Comparison of ENCODE assay signal across 8 cellular contexts in the genomic region with DNA sequence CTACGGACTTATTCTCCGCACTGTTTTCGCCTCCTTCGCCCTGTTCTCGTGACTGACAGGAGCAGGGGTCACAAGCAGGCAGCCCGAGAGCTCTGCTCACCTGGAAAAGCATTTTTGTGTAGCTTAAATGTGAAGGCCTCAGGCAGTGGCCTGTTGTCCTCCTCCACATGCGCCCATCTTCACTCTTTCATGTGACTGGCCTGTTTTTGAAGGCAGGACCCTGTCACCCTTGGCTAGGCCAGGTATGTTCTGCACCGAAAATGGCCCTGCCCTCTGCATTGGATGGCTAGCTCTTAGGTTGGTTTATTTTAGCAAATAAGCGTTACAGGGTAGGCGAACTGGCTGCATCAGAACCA. TPM values are rescaled to one million over a fixed set of nuclear protein-coding genes. Genes with fewer than 3 reads are reported as not detected.
DNase-seq lines count a peak whose midpoint lies in the region; ATAC-seq, FAIRE-seq and TF ChIP-seq lines count a peak whose summit lies in the region.

No MANE protein-coding gene starts in this region.

- TF ChIP-seq POLR2A in NB4 (IDR thresholded peaks at IDR 0.05; ENCODE audit: extremely low read depth, insufficient read length) (no peak), endothelial cell of umbilical vein (IDR thresholded peaks at IDR 0.05; ENCODE audit: low read depth, low read length) (no peak)

- H3K9me1 ChIP-seq in endothelial cell of umbilical vein (replicated peaks; ENCODE audit: control insufficient read depth, extremely low read depth, insufficient read depth, low read length) = no peaks in the 10 kb centered on the region

- H3K4me3 ChIP-seq in NB4 (ENCODE audit: low read depth, low read length) = peak overlapping the region; percentile 61
- peak overlapping the region; percentile 96 to 97 (median 96) for H3K4me3 ChIP-seq in endothelial cell of umbilical vein (replicated peaks in 1 of 3; ENCODE audit: insufficient read depth in 1 of 3, low read depth in 1 of 3, low read length in 3 of 3)
- peak overlapping the region; percentile 78 for H3K4me3 ChIP-seq in neural progenitor cell

- H3K4me1 ChIP-seq in endothelial cell of umbilical vein (ENCODE audit: control insufficient read depth, extremely low read depth, insufficient read depth, low read length) = peaks cover 6% of the 10 kb centered on the region
- peaks cover 7% of the 10 kb centered on the region for H3K4me1 ChIP-seq in neural progenitor cell

- peak overlapping the region; percentile 83 for H2AFZ ChIP-seq in endothelial cell of umbilical vein (ENCODE audit: low read depth, low read length)
- H2AFZ ChIP-seq in neural progenitor cell (replicated peaks) = peak overlapping the region; percentile 90

- H3K4me3 Mint-ChIP-seq in CD14-positive monocyte (peak overlapping the region; percentile 90 to 96), neural progenitor cell (peak overlapping the region; percentile 91)

- H3K9ac ChIP-seq in endothelial cell of umbilical vein (replicated peaks; ENCODE audit: extremely low read depth, insufficient read depth, low read length) = peak overlapping the region; percentile 93
- no peak overlapping the region for H3K9ac ChIP-seq in neural progenitor cell

- peaks cover 18% of the 10 kb centered on the region for H3K4me1 Mint-ChIP-seq in CD14-positive monocyte
- H3K4me1 Mint-ChIP-seq in neural progenitor cell = peaks cover 8% of the 10 kb centered on the region

- DNase-seq in CD14-positive monocyte (ENCODE audit: low spot score) (no peak), NB4 (ENCODE audit: low read depth) (no peak), endothelial cell of umbilical vein (ENCODE audit: low read depth, low spot score) (no peak), neural progenitor cell (ENCODE audit: low spot score) (no peak), NCI-H2107 treated with DMSO at 0.1 percent for 48 hours (lab: John Stamatoyannopoulos, UW; ENCODE audit: unreplicated experiment) (no peak), occipital lobe (lab: John Stamatoyannopoulos, UW) (no peak), SKM-1 (lab: John Stamatoyannopoulos, UW; ENCODE audit: unreplicated experiment) (no peak)

- TSS peak; percentile 48 for BruUV-seq in endothelial cell of umbilical vein (replicated peaks; lab: Mats Ljungman, UMichigan)

- H3K9me3 ChIP-seq in endothelial cell of umbilical vein (replicated peaks; ENCODE audit: control insufficient read depth, insufficient read depth, low read length) = no peaks in the 10 kb centered on the region
- H3K9me3 ChIP-seq in neural progenitor cell (ENCODE audit: low read depth) = no peaks in the 10 kb centered on the region

- H3K36me3 Mint-ChIP-seq in CD14-positive monocyte (peaks cover 0 to 3% of the 10 kb centered on the region in 2 donors), neural progenitor cell (no peaks in the 10 kb centered on the region)

- no peak for TF ChIP-seq CTCF in CD14-positive monocyte (IDR thresholded peaks at IDR 0.05)
- no peak for TF ChIP-seq CTCF in NB4 (IDR thresholded peaks at IDR 0.05; ENCODE audit: low read depth, low read length)
- TF ChIP-seq CTCF in endothelial cell of umbilical vein (IDR thresholded peaks at IDR 0.05; ENCODE audit: extremely low read depth in 1 of 2, insufficient read depth in 1 of 2, low read depth in 1 of 2, low read length in 2 of 2) = no peak
- no peak for TF ChIP-seq CTCF in neural progenitor cell (IDR thresholded peaks at IDR 0.05)

- H3K27ac Mint-ChIP-seq in CD14-positive monocyte = peak overlapping the region in 5 of 7 donors; percentile 7 to 79 (median 26)
- peak overlapping the region; percentile 94 for H3K27ac Mint-ChIP-seq in neural progenitor cell

- H3K36me3 ChIP-seq in endothelial cell of umbilical vein (ENCODE audit: control insufficient read depth in 2 of 2, extremely low read depth in 1 of 2, insufficient read depth in 2 of 2, low read length in 2 of 2) = no peaks in the 10 kb centered on the region
- H3K36me3 ChIP-seq in neural progenitor cell = no peaks in the 10 kb centered on the region

- H3F3A ChIP-seq in neural progenitor cell (ENCODE audit: low read depth) = peaks cover 24% of the 10 kb centered on the region

- H3K79me2 ChIP-seq in endothelial cell of umbilical vein (ENCODE audit: control insufficient read depth, insufficient read depth, low read length) (no peaks in the 10 kb centered on the region), neural progenitor cell (ENCODE audit: low read depth) (peaks cover 17% of the 10 kb centered on the region)

- no peak for ATAC-seq in GM19452 (IDR thresholded peaks at IDR 0.05; ENCODE audit: unreplicated experiment)

- H3K27me3 ChIP-seq in endothelial cell of umbilical vein (ENCODE audit: control insufficient read depth in 2 of 2, insufficient read depth in 2 of 2, low read length in 2 of 2) (no peaks in the 10 kb centered on the region), neural progenitor cell (no peaks in the 10 kb centered on the region)

- H3K27ac ChIP-seq in endothelial cell of umbilical vein (ENCODE audit: insufficient read depth, low read depth, low read length) (no peak overlapping the region), neural progenitor cell (no peak overlapping the region)

- no peak for FAIRE-seq in endothelial cell of umbilical vein (lab: Jason Lieb, UNC)

- dilution Hi-C loops in endothelial cell of umbilical vein (cut with MboI; ENCODE audit: extremely low pct_ligation_motif_present, low sequenced_read_pairs) = no loop called here

- intact Hi-C loops in CD14-positive monocyte (cut with micrococcal nuclease) = no loop called here
- intact Hi-C loops in endothelial cell of umbilical vein (cut with micrococcal nuclease) = loop anchor here (5.0 kb wide), 3 partner anchors 123 to 507 kb away; partner anchors contain the start of genes NIPBL and NUP155

- no peaks in the 10 kb centered on the region for H4K20me1 ChIP-seq in endothelial cell of umbilical vein (replicated peaks; ENCODE audit: control insufficient read depth, extremely low read depth, insufficient read depth, low read length)
- no peaks in the 10 kb centered on the region for H4K20me1 ChIP-seq in neural progenitor cell (ENCODE audit: low read depth)

- H3K9me3 Mint-ChIP-seq in CD14-positive monocyte (peaks cover 8 to 14% (median 11%) of the 10 kb centered on the region in 7 donors), neural progenitor cell (peaks cover 4% of the 10 kb centered on the region)

- CTCF ChIA-PET in endothelial cell of umbilical vein (lab: Charles Lee) = interaction anchor here (1.2 kb wide), 1 partner anchor 14 kb away, joined by 4 read pairs; no protein-coding TSS in a partner anchor

- H3K4me2 ChIP-seq in endothelial cell of umbilical vein (ENCODE audit: insufficient read depth, low read length) = peak overlapping the region; percentile 97
- H3K4me2 ChIP-seq in neural progenitor cell = peak overlapping the region; percentile 88

- H3K27me3 Mint-ChIP-seq in CD14-positive monocyte (ENCODE audit: low read depth in 3 of 3) (peaks cover 2 to 9% (median 4%) of the 10 kb centered on the region in 3 donors), neural progenitor cell (ENCODE audit: insufficient read depth, low read depth) (peaks cover 2% of the 10 kb centered on the region)

- POLR2A ChIA-PET in endothelial cell of umbilical vein (lab: Charles Lee) = no interaction called here

TF ChIP-seq in endothelial cell of umbilical vein, 7 proteins besides CTCF, POLR2A, EP300 and RAD21:
- TF ChIP-seq JUN (IDR thresholded peaks at IDR 0.05; ENCODE audit: borderline replicate concordance, insufficient read depth, insufficient read length, low read depth) (no peak), POLR2AphosphoS5 (IDR thresholded peaks at IDR 0.05; ENCODE audit: insufficient read depth, low read depth, low read length) (no peak), MYC (IDR thresholded peaks at IDR 0.05; ENCODE audit: low read depth, low read length) (no peak), FOS (IDR thresholded peaks at IDR 0.05; ENCODE audit: borderline replicate concordance, insufficient read depth, low read length) (no peak), GATA2 (IDR thresholded peaks at IDR 0.05; ENCODE audit: insufficient read depth, insufficient read length, low read depth, low read length) (no peak), EZH2 (IDR thresholded peaks at IDR 0.05; ENCODE audit: borderline replicate concordance, low read depth, low read length, severe bottlenecking) (no peak), MAX (IDR thresholded peaks at IDR 0.05; ENCODE audit: insufficient read depth, insufficient read length) (no peak)
TF ChIP-seq in endothelial cell of umbilical vein: peak in this region for 0.

RNA-seq across cellular contexts. Expression of gene CPLANE1, which starts 0.6 kb away (rescaled TPM):
- polyA plus RNA-seq in CD14-positive monocyte (under 1 TPM; 0.25 to 0.88 TPM), endothelial cell of umbilical vein (4.6 and 5.3 TPM in 2 replicates)
- total RNA-seq in endothelial cell of umbilical vein (16.9 and 21.5 TPM in 2 replicates), neural progenitor cell (ENCODE audit: low replicate concordance) (22.7 and 23.4 TPM in 2 replicates), occipital lobe (65.4 TPM)
- 4.2 and 6.4 TPM in 2 replicates for polyA plus RNA-seq in endothelial cell of umbilical vein (2011; cell fraction: cytosol; rRNA removed)
- 31.5 and 32.2 TPM in 2 replicates for polyA plus RNA-seq in endothelial cell of umbilical vein (2011; cell fraction: nucleus; rRNA removed)
- polyA plus RNA-seq in endothelial cell of umbilical vein (2012) = 8.3 and 9.0 TPM in 2 replicates
- polyA minus RNA-seq in endothelial cell of umbilical vein = 31.2 and 42.6 TPM in 2 replicates
- polyA minus RNA-seq in endothelial cell of umbilical vein (2011; cell fraction: cytosol; rRNA and poly(A)+ RNA removed) = 42.7 TPM
- polyA minus RNA-seq in endothelial cell of umbilical vein (2011; cell fraction: nucleus; rRNA and poly(A)+ RNA removed) = 82.6 and 110 TPM in 2 replicates
